18 cellular contexts compared by ENCODE assay signal in genomic region chr2:19364014-19364413, GRCh38. TPM values are rescaled to one million over a fixed set of nuclear protein-coding genes. Genes with fewer than 3 reads are reported as not detected.
DNase-seq lines count a peak whose midpoint lies in the region; ATAC-seq and TF ChIP-seq lines count a peak whose summit lies in the region.
"Had no signal": no experiment of that assay in that cellular context is flagged by ENCODE, and none has a peak within 500 bp of the region (broad histone marks: within the 10 kb centered on the region; RNA-seq: fewer than 3 reads in every experiment).

No MANE protein-coding gene starts in this region.

- no peak for DNase-seq in CD4-positive, alpha-beta T cell
- DNase-seq in H9 (peak; percentile 22), esophagus muscularis mucosa (ENCODE audit: extremely low spot score) (peak; percentile 91), neural crest cell (ENCODE audit: low read depth, low spot score) (no peak), NCI-H187 (lab: John Stamatoyannopoulos, UW) (no peak), heart right ventricle (no peak)
- DNase-seq: activated gamma-delta T cell; anterior cingulate cortex; kidney glomerular epithelial cell; NCI-H1092; NCI-H510A treated with DMSO at 0.1 percent for 48 hours; pancreas; stimulated activated CD4-positive, alpha-beta T cell treated with anti-CD3 and anti-CD28 coated beads, Interleukin-1b, Interleukin-23, amount 100 ng/mL, for 48 hours; T-helper 2 cell; uterus had no signal

- H3K23me2 ChIP-seq in H9 (ENCODE audit: insufficient read length, low read depth, low read length, poor library complexity, severe bottlenecking), result peaks cover 11% of the 10 kb centered on the region

- no peak for ATAC-seq in CD4-positive, alpha-beta T cell (ENCODE audit: poor library complexity)
- ATAC-seq in GM18505 (IDR thresholded peaks at IDR 0.05; ENCODE audit: unreplicated experiment) (no peak), heart right ventricle (no peak)
- ATAC-seq: pancreas, Right ventricle myocardium inferior, sciatic nerve had no signal

- no peak overlapping the region for H3K27ac ChIP-seq in CD4-positive, alpha-beta T cell (ENCODE audit: low read depth, low read length)
- H3K27ac ChIP-seq in H9 (ENCODE audit: insufficient read length, low read depth, low read length) (no peak overlapping the region), esophagus muscularis mucosa (replicated peaks in 1 of 4) (peak overlapping the region in 1 of 4 donors; percentile 94), heart right ventricle (no peak overlapping the region)
- H3K27ac ChIP-seq: pancreas had no signal

- peaks cover 10% of the 10 kb centered on the region for H3K36me3 Mint-ChIP-seq in CD4-positive, alpha-beta T cell (ENCODE audit: low read depth)
- H3K36me3 Mint-ChIP-seq in H9 (ENCODE audit: insufficient read depth in 1 of 3, low read depth in 3 of 3), result no peaks in the 10 kb centered on the region
- no peaks in the 10 kb centered on the region for H3K36me3 Mint-ChIP-seq in neural crest cell (ENCODE audit: low read depth)

- H4K5ac ChIP-seq in H9 (ENCODE audit: insufficient read length, low read depth, low read length), result no peak overlapping the region

- no peak overlapping the region for H3T11ph ChIP-seq in H9 (ENCODE audit: low read length)

- H4K91ac ChIP-seq in H9 (ENCODE audit: insufficient read length, low read depth, low read length), result no peak overlapping the region

- no peak overlapping the region for H4K8ac ChIP-seq in H9 (replicated peaks; ENCODE audit: insufficient read length, low read depth, low read length)

- H2BK20ac ChIP-seq in H9 (ENCODE audit: low read depth, low read length, poor library complexity, severe bottlenecking), result no peak overlapping the region

- TF ChIP-seq POLR2A in esophagus muscularis mucosa (IDR thresholded peaks at IDR 0.05; ENCODE audit: low read depth) (no peak), GM18505 (IDR thresholded peaks at IDR 0.05; ENCODE audit: borderline replicate concordance, extremely low read depth, insufficient read depth, insufficient read length) (no peak)

- H2AFZ ChIP-seq in H9 (ENCODE audit: low read length), result no peak overlapping the region

- H3K56ac ChIP-seq in H9 (ENCODE audit: insufficient read length, low read depth, low read length), result no peak overlapping the region

- no peak overlapping the region for H3K14ac ChIP-seq in H9 (ENCODE audit: insufficient read depth, low read length)

- H3K36me3 ChIP-seq in esophagus muscularis mucosa (no peaks in the 10 kb centered on the region), heart right ventricle (no peaks in the 10 kb centered on the region)
- H3K36me3 ChIP-seq: pancreas, uterus had no signal

- TF ChIP-seq EP300 in esophagus muscularis mucosa (IDR thresholded peaks at IDR 0.05), result no peak

- H3K4me3 ChIP-seq in esophagus muscularis mucosa (peak overlapping the region in 3 of 4 donors; percentile 52 to 70 (median 67)), heart right ventricle (peak overlapping the region in 2 of 10 donors; percentile 68 to 77)

- H3K79me1 ChIP-seq in H9 (ENCODE audit: insufficient read depth, low read depth, low read length, poor library complexity, severe bottlenecking), result no peaks in the 10 kb centered on the region

- no peak overlapping the region for H2AK5ac ChIP-seq in H9 (ENCODE audit: insufficient read length, low read length)

- no peak overlapping the region for H3K18ac ChIP-seq in H9 (ENCODE audit: insufficient read length, low read depth, low read length)

- no peak overlapping the region for H2BK5ac ChIP-seq in H9 (ENCODE audit: insufficient read length, low read length)

- CTCF ChIA-PET in CD4-positive, alpha-beta T cell (lab: Charles Lee), result no interaction called here

- no peak for TF ChIP-seq CTCF in CD4-positive, alpha-beta T cell (IDR thresholded peaks at IDR 0.05)
- no peak for TF ChIP-seq CTCF in H9 (conservative IDR thresholded peaks at IDR 0.05)
- TF ChIP-seq CTCF in esophagus muscularis mucosa (IDR thresholded peaks at IDR 0.05), result no peak
- no peak for TF ChIP-seq CTCF in neural crest cell (conservative IDR thresholded peaks at IDR 0.05)
- no peak for TF ChIP-seq CTCF in heart right ventricle (IDR thresholded peaks at IDR 0.05)

- H3K9ac ChIP-seq in H9 (ENCODE audit: extremely low read depth, insufficient read length, low read length), result no peak overlapping the region

- no CpG with 5 or more reads among the region's 3 CpGs for WGBS in H9 (ENCODE audit: extremely low coverage, insufficient read length, low lambda C conversion rate)
- 82% methylated on average over 3 of the region's 3 CpGs for WGBS in esophagus muscularis mucosa
- 65 to 68% methylated on average over 3 of the region's 3 CpGs for WGBS in heart right ventricle, 2 donors

- intact Hi-C loops in CD4-positive, alpha-beta T cell (cut with DNase I, micrococcal nuclease), result loop anchor here (5.0 to 10.0 kb wide), 4 partner anchors 111 to 842 kb away; no protein-coding TSS in a partner anchor
- intact Hi-C loops in esophagus muscularis mucosa (cut with DNase I) (loop anchor here (5.0 to 10.0 kb wide), 4 partner anchors 377 to 932 kb away; no protein-coding TSS in a partner anchor), heart right ventricle (cut with DNase I) (loop anchor here (5.0 to 10.0 kb wide), 16 partner anchors 301 to 979 kb away; no protein-coding TSS in a partner anchor)

- H2BK12ac ChIP-seq in H9 (ENCODE audit: insufficient read length, low read depth, low read length), result no peak overlapping the region

- H3K27me3 ChIP-seq in CD4-positive, alpha-beta T cell (ENCODE audit: control insufficient read depth, insufficient read depth, low read length), result peaks cover 27% of the 10 kb centered on the region
- H3K27me3 ChIP-seq in H9 (ENCODE audit: insufficient read depth, low read length), result peaks cover 60% of the 10 kb centered on the region
- peaks cover 0 to 1% (median 0%) of the 10 kb centered on the region in 4 donors for H3K27me3 ChIP-seq in esophagus muscularis mucosa
- H3K27me3 ChIP-seq in heart right ventricle, result peaks cover 0 to 64% (median 18%) of the 10 kb centered on the region in 7 donors
- H3K27me3 ChIP-seq: uterus had no signal

- H2BK15ac ChIP-seq in H9 (ENCODE audit: low read depth, low read length), result no peak overlapping the region

- no peaks in the 10 kb centered on the region for H3K9me3 Mint-ChIP-seq in CD4-positive, alpha-beta T cell
- H3K9me3 Mint-ChIP-seq in H9 (no peaks in the 10 kb centered on the region; a peak in 1 of 5 replicates), neural crest cell (no peaks in the 10 kb centered on the region)

- H3K27me3 Mint-ChIP-seq in CD4-positive, alpha-beta T cell, result peaks cover 62% of the 10 kb centered on the region
- peaks cover 99% of the 10 kb centered on the region for H3K27me3 Mint-ChIP-seq in H9 (ENCODE audit: low read depth)
- peaks cover 97% of the 10 kb centered on the region for H3K27me3 Mint-ChIP-seq in neural crest cell (ENCODE audit: low read depth)

- no peak overlapping the region for H3K23ac ChIP-seq in H9 (ENCODE audit: insufficient read length, low read depth, low read length)

- H3K27ac Mint-ChIP-seq in CD4-positive, alpha-beta T cell, result no peak overlapping the region
- H3K27ac Mint-ChIP-seq in H9 (no peak overlapping the region), neural crest cell (ENCODE audit: unreplicated experiment) (no peak overlapping the region)

- H3K4me3 Mint-ChIP-seq in CD4-positive, alpha-beta T cell, result peak overlapping the region; percentile 91
- peak overlapping the region in 1 of 2 experiments; percentile 79; a peak in 1 of 5 replicates for H3K4me3 Mint-ChIP-seq in H9
- H3K4me3 Mint-ChIP-seq in neural crest cell, result peak overlapping the region; percentile 77

- H3K79me2 ChIP-seq in H9 (ENCODE audit: insufficient read depth, low read length), result no peaks in the 10 kb centered on the region

- H3K4me1 Mint-ChIP-seq in CD4-positive, alpha-beta T cell (ENCODE audit: low read depth), result peaks cover 39% of the 10 kb centered on the region
- peaks cover 21 to 26% of the 10 kb centered on the region in 2 experiments for H3K4me1 Mint-ChIP-seq in H9
- peaks cover 21% of the 10 kb centered on the region for H3K4me1 Mint-ChIP-seq in neural crest cell

- H3K4me1 ChIP-seq in H9 (ENCODE audit: insufficient read depth, low read length), result no peaks in the 10 kb centered on the region
- peaks cover 11 to 43% (median 33%) of the 10 kb centered on the region in 4 donors for H3K4me1 ChIP-seq in esophagus muscularis mucosa
- peaks cover 0 to 24% (median 18%) of the 10 kb centered on the region in 9 donors for H3K4me1 ChIP-seq in heart right ventricle
- H3K4me1 ChIP-seq: pancreas, uterus had no signal

- no peak overlapping the region for H2BK120ac ChIP-seq in H9 (ENCODE audit: low read depth, low read length, poor library complexity, severe bottlenecking)

- no peak overlapping the region for H3K4me2 ChIP-seq in H9 (ENCODE audit: insufficient read depth, insufficient read length, low read length)

- no peak overlapping the region for H3K4ac ChIP-seq in H9 (ENCODE audit: low read depth, low read length)

- POLR2A ChIA-PET in CD4-positive, alpha-beta T cell (lab: Charles Lee), result interaction anchor here (1.2 kb wide), 1 partner anchor 17 kb away, joined by 4 read pairs; no protein-coding TSS in a partner anchor

- H4K20me1 ChIP-seq in H9 (ENCODE audit: control insufficient read depth, insufficient read depth, insufficient read length), result no peaks in the 10 kb centered on the region

- no peaks in the 10 kb centered on the region for H3K9me3 ChIP-seq in CD4-positive, alpha-beta T cell (ENCODE audit: control insufficient read depth, low read length)
- H3K9me3 ChIP-seq in H9 (ENCODE audit: control insufficient read depth, low read depth, low read length) (no peaks in the 10 kb centered on the region), esophagus muscularis mucosa (no peaks in the 10 kb centered on the region), heart right ventricle (no peaks in the 10 kb centered on the region)
- H3K9me3 ChIP-seq: pancreas, uterus had no signal

RNA-seq across cellular contexts. Expression of gene OSR1, which starts 5.6 kb away (rescaled TPM):
- total RNA-seq in CD4-positive, alpha-beta T cell, result not detected
- total RNA-seq in H9 (2021), result 0.24 and 0.35 TPM in 2 replicates
- total RNA-seq in esophagus muscularis mucosa, result 10 to 100 TPM; 50.3 to 99.6 (median 74.7) TPM
- total RNA-seq in neural crest cell, result 0.33 and 0.45 TPM in 2 replicates
- total RNA-seq in heart right ventricle, result 10 to 100 TPM in 1 of 10 donors, 1 to 10 TPM in 8, under 1 TPM in 1; 0.71 to 13.3 (median 2.4) TPM
- polyA plus RNA-seq in heart right ventricle, result 1 to 10 TPM; 6.0 to 6.3 TPM

Comparison
In these comparisons a context has a peak if more than half of its experiments do, and no peak if none do; other contexts are left out.
1. DNase-seq: peak in H9 (single experiment) and esophagus muscularis mucosa (single experiment); none in CD4-positive, alpha-beta T cell (0 of 10), neural crest cell (single experiment), NCI-H187 (0 of 2) and heart right ventricle (0 of 2).